Comparison of ENCODE assay signal across 21 cellular contexts in the genomic region with DNA sequence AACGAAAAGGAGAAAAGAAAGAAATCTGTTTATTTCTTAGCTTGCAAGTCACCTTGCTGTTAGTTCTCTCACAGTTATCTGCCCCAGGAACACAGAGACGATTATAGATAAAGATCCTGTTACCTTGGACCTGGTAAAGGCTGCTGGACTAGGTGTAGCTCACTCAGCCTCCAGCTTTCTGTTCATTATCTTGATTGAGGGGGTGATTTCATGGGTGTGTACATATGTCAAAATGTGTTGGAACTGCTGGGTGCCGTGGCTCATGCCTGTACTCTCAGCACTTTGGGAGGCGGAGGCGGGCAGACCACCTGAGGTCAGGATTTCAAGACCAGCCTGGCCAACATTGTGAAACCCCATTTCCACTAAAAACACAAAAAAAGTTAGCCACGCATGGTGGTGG. TPM values are rescaled to one million over a fixed set of nuclear protein-coding genes. Genes with fewer than 3 reads are reported as not detected.
"Had no signal": no experiment of that assay in that cellular context is flagged by ENCODE, and none has a peak within 500 bp of the region (broad histone marks: within the 10 kb centered on the region; RNA-seq: fewer than 3 reads in every experiment).

No MANE protein-coding gene starts in this region.

- H3K27me3 Mint-ChIP-seq: stimulated activated memory B cell treated with anti-CD40 and anti-IgM and Interleukin-4, amounts not matched to agents 10 μg/mL and 1 μg/mL and 100 μg/mL, for 72 hours; stimulated activated naive CD8-positive, alpha-beta T cell treated with anti-CD3 and anti-CD28 coated beads, Interleukin-15, amount 100 ng/mL, for 72 hours had no signal

- H3K4me3 ChIP-seq: coronary artery, dorsolateral prefrontal cortex, heart right ventricle, psoas muscle, spleen, thoracic aorta, transverse colon had no signal

- H3K9me3 Mint-ChIP-seq: stimulated activated memory B cell treated with anti-CD40 and anti-IgM and Interleukin-4, amounts not matched to agents 10 μg/mL and 1 μg/mL and 100 μg/mL, for 72 hours had no signal

- H3K27ac ChIP-seq: coronary artery, psoas muscle, spleen, thoracic aorta, transverse colon had no signal

- ATAC-seq: heart right ventricle; left lobe of liver; psoas muscle; sciatic nerve; stimulated activated memory B cell treated with anti-CD40 and anti-IgM and Interleukin-4, amounts not matched to agents 10 μg/mL and 1 μg/mL and 100 μg/mL, for 72 hours; stimulated activated naive CD8-positive, alpha-beta T cell treated with anti-CD3 and anti-CD28 coated beads, Interleukin-15, amount 100 ng/mL, for 72 hours had no signal

- H3K36me3 ChIP-seq: thoracic aorta, transverse colon had no signal

- H3K9me3 ChIP-seq: psoas muscle, thoracic aorta, transverse colon had no signal

- H3K27me3 ChIP-seq: dorsolateral prefrontal cortex, heart right ventricle, spleen, transverse colon had no signal

- DNase-seq: dorsolateral prefrontal cortex; effector CD8-positive, alpha-beta T cell; heart right ventricle; hypothalamus; islet precursor cell; mammary epithelial cell; psoas muscle; retina; spleen; stimulated activated CD4-positive, alpha-beta T cell treated with anti-CD3 and anti-CD28 coated beads, Interleukin-15, amount 100 ng/mL, for 24 hours; stimulated activated CD4-positive, alpha-beta T cell treated with anti-CD3 and anti-CD28 coated beads, Interleukin-1b, Interleukin-23, amount 100 ng/mL, for 48 hours; stimulated activated CD4-positive, alpha-beta T cell treated with anti-CD3 and anti-CD28 coated beads, Interleukin-4, amount 100 ng/mL, for 24 hours; stimulated activated naive CD8-positive, alpha-beta T cell treated with anti-CD3 and anti-CD28 coated beads, Interleukin-15, amount 100 ng/mL, for 72 hours; transverse colon had no signal

- H3K4me3 Mint-ChIP-seq: nephron; stimulated activated memory B cell treated with anti-CD40 and anti-IgM and Interleukin-4, amounts not matched to agents 10 μg/mL and 1 μg/mL and 100 μg/mL, for 72 hours; stimulated activated naive CD8-positive, alpha-beta T cell treated with anti-CD3 and anti-CD28 coated beads, Interleukin-15, amount 100 ng/mL, for 72 hours had no signal

RNA-seq across cellular contexts. Expression of a gene that starts 27.9 kb away (rescaled TPM):
- total RNA-seq: myocyte had no signal
